In the genomic region with DNA sequence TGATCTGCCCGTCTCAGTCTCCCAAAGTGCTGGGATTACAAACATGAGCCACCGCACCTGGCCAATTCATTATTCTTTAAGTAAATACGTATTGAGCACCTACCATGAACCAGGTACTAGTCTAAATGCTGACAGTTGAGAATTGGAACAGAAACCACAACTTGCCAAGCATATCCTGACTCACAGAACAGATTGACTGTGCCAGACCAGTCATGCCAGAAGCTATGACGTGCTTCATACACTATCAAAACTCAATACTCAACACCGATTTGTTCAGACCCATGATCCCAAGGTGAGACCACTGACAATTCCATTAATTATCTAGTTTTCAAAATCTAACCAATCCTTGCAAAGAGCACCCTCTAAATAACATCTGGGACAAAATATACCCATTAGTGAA, we compare ENCODE assay signal across 8 cellular contexts.
DNase-seq lines count a peak whose midpoint lies in the region; ATAC-seq and TF ChIP-seq lines count a peak whose summit lies in the region.
"Had no signal": no experiment of that assay in that cellular context is flagged by ENCODE, and none has a peak within 500 bp of the region (broad histone marks: within the 10 kb centered on the region; RNA-seq: fewer than 3 reads in every experiment).

No MANE protein-coding gene starts in this region.

- no TSS peak for BruUV-seq in A673 (replicated peaks; lab: Mats Ljungman, UMichigan)

- TF ChIP-seq CTCF in A673 (conservative IDR thresholded peaks at IDR 0.05; ENCODE audit: low read depth, low read length), result no peak
- no peak for TF ChIP-seq CTCF in natural killer cell (IDR thresholded peaks at IDR 0.05)

- intact Hi-C loops in A673 (cut with micrococcal nuclease; ENCODE audit: unreplicated experiment) (no loop called here), natural killer cell (cut with micrococcal nuclease) (no loop called here)

- ATAC-seq in GM18520 (IDR thresholded peaks at IDR 0.05; ENCODE audit: unreplicated experiment) (peak; percentile 58), GM21526 (IDR thresholded peaks at IDR 0.05; ENCODE audit: low FRiP score, unreplicated experiment) (peak; percentile 57), HG03469 (IDR thresholded peaks at IDR 0.05; ENCODE audit: unreplicated experiment) (peak; percentile 69), natural killer cell (no peak)

- H3K9me3 ChIP-seq in A673 (ENCODE audit: low read depth, low read length, poor library complexity, severe bottlenecking), result no peaks in the 10 kb centered on the region

- H3K27me3 Mint-ChIP-seq in natural killer cell (ENCODE audit: low read depth in 2 of 2), result no peaks in the 10 kb centered on the region

- H3K36me3 Mint-ChIP-seq in natural killer cell, result no peaks in the 10 kb centered on the region

- no peak overlapping the region for H3K4me3 ChIP-seq in A673 (ENCODE audit: low read depth, low read length, poor library complexity, severe bottlenecking)

- H3K9me3 Mint-ChIP-seq in natural killer cell, result no peaks in the 10 kb centered on the region

- DNase-seq in glomerular visceral epithelial cell (ENCODE audit: extremely low spot score) (peak; percentile 68), A673 (ENCODE audit: low spot score) (no peak), natural killer cell (no peak), NCI-H524 treated with DMSO at 0.1 percent for 48 hours (lab: John Stamatoyannopoulos, UW) (no peak)
- DNase-seq: activated naive CD4-positive, alpha-beta T cell treated with anti-CD3 and anti-CD28 coated beads, Interleukin-2, amount 50 U/mL, for 16 hours had no signal

- CTCF ChIA-PET in A673 (lab: Charles Lee), result no interaction called here

- H3K4me3 Mint-ChIP-seq in natural killer cell, result no peak overlapping the region

- POLR2A ChIA-PET in A673 (lab: Charles Lee; ENCODE audit: low non-redundant PET), result no interaction called here

- H3K4me1 ChIP-seq in A673 (ENCODE audit: insufficient read depth, low read length, poor library complexity, severe bottlenecking), result no peaks in the 10 kb centered on the region

- no peak overlapping the region for H3K27ac ChIP-seq in A673 (ENCODE audit: low read depth, low read length, poor library complexity, severe bottlenecking)

- no peak overlapping the region for H3K27ac Mint-ChIP-seq in natural killer cell

- no peaks in the 10 kb centered on the region for H3K4me1 Mint-ChIP-seq in natural killer cell

- no peaks in the 10 kb centered on the region for H3K27me3 ChIP-seq in A673 (replicated peaks; ENCODE audit: insufficient read depth, low read depth, low read length, poor library complexity)

- H3K36me3 ChIP-seq in A673 (ENCODE audit: insufficient read depth, low read length, poor library complexity, severe bottlenecking), result no peaks in the 10 kb centered on the region

Comparison
In these comparisons a context has a peak if more than half of its experiments do, and no peak if none do; other contexts are left out.
1. ATAC-seq: peak in GM18520 (single experiment), GM21526 (single experiment) and HG03469 (single experiment); none in natural killer cell (0 of 3).